In genomic region chr6:52261229-52261628, GRCh38 we compare ENCODE assay signal across 19 cellular contexts. TPM values are rescaled to one million over a fixed set of nuclear protein-coding genes. Genes with fewer than 3 reads are reported as not detected.
DNase-seq lines count a peak whose midpoint lies in the region; ATAC-seq and TF ChIP-seq lines count a peak whose summit lies in the region.
"Had no signal": no experiment of that assay in that cellular context is flagged by ENCODE, and none has a peak within 500 bp of the region (broad histone marks: within the 10 kb centered on the region; RNA-seq: fewer than 3 reads in every experiment).

No MANE protein-coding gene starts in this region.

- DNase-seq in AG08395 (ENCODE audit: low spot score) (peak; percentile 62), GM04504 (ENCODE audit: low read depth) (peak; percentile 71), T1000 (lab: John Stamatoyannopoulos, UW) (peak; percentile 25), fibroblast of villous mesenchyme (ENCODE audit: low read depth) (peak; percentile 72), GM20000 (ENCODE audit: low spot score) (no peak), sigmoid colon (no peak)
- no peak for DNase-seq in activated CD4-positive, alpha-beta T cell treated with anti-CD3 and anti-CD28 coated beads, Interleukin-2, amount 10 ng/mL, durations not matched to agents 7 days and 5 days
- DNase-seq in stimulated activated naive CD8-positive, alpha-beta T cell treated with anti-CD3 and anti-CD28 coated beads, Interleukin-15, Interleukin-2, amounts not matched to agents 100 U/mL and 50 U/mL, for 24 hours: no peak
- DNase-seq: activated effector memory CD4-positive, alpha-beta T cell treated with anti-CD3 and anti-CD28 coated beads, Interleukin-2, amount 50 U/mL, for 16 hours; central memory CD4-positive, alpha-beta T cell; H7; heart left ventricle; left cardiac atrium; NK-92 treated with Interleukin-12 subunit alpha and Interleukin-12 subunit beta, amount 100 ng/mL, for 24 hours; SHP77; stimulated activated CD4-positive, alpha-beta T cell treated with anti-CD3 and anti-CD28 coated beads, Interleukin-1b, Interleukin-23, amount 100 ng/mL, for 48 hours; thyroid gland had no signal

- TF ChIP-seq EP300 in sigmoid colon (IDR thresholded peaks at IDR 0.05): no peak

- WGBS in sigmoid colon, 2 donors: 75 to 82% methylated on average over 6 of the region's 6 CpGs

- TF ChIP-seq POLR2A in sigmoid colon (IDR thresholded peaks at IDR 0.05): no peak

- H3K27ac Mint-ChIP-seq in activated CD4-positive, alpha-beta T cell treated with anti-CD3 and anti-CD28 coated beads, Interleukin-2, amount 10 ng/mL, durations not matched to agents 7 days and 5 days: no peak overlapping the region

- POLR2A ChIA-PET in activated CD4-positive, alpha-beta T cell treated with anti-CD3 and anti-CD28 coated beads, Interleukin-2, amount 10 ng/mL, durations not matched to agents 7 days and 5 days (lab: Charles Lee): no interaction called here

- CTCF ChIA-PET in activated CD4-positive, alpha-beta T cell treated with anti-CD3 and anti-CD28 coated beads, Interleukin-2, amount 10 ng/mL, durations not matched to agents 7 days and 5 days (lab: Charles Lee): interaction anchor here (1.0 to 5.0 kb wide), 4 partner anchors 11 to 98 kb away, joined by 3 to 28 read pairs (median 8); no protein-coding TSS in a partner anchor

- H3K4me3 Mint-ChIP-seq in activated CD4-positive, alpha-beta T cell treated with anti-CD3 and anti-CD28 coated beads, Interleukin-2, amount 10 ng/mL, durations not matched to agents 7 days and 5 days: no peak overlapping the region

- peaks cover 0 to 25% (median 12%) of the 10 kb centered on the region in 4 donors for H3K36me3 ChIP-seq in sigmoid colon

- H3K36me3 Mint-ChIP-seq in activated CD4-positive, alpha-beta T cell treated with anti-CD3 and anti-CD28 coated beads, Interleukin-2, amount 10 ng/mL, durations not matched to agents 7 days and 5 days (ENCODE audit: low read depth): peaks cover 48% of the 10 kb centered on the region

- TF ChIP-seq CTCF in fibroblast of villous mesenchyme (IDR thresholded peaks at IDR 0.05; ENCODE audit: insufficient read depth, low read depth, low read length): no peak
- TF ChIP-seq CTCF in GM20000 (IDR thresholded peaks at IDR 0.05; ENCODE audit: extremely low read depth, missing control alignments): no peak
- no peak for TF ChIP-seq CTCF in sigmoid colon (IDR thresholded peaks at IDR 0.05)

- no peaks in the 10 kb centered on the region for H3K9me3 Mint-ChIP-seq in activated CD4-positive, alpha-beta T cell treated with anti-CD3 and anti-CD28 coated beads, Interleukin-2, amount 10 ng/mL, durations not matched to agents 7 days and 5 days

- ATAC-seq in stimulated activated naive CD8-positive, alpha-beta T cell treated with anti-CD3 and anti-CD28 coated beads, Interleukin-15, Interleukin-2, amounts not matched to agents 100 U/mL and 50 U/mL, for 24 hours: no peak
- ATAC-seq: heart left ventricle, left cardiac atrium had no signal

- intact Hi-C loops in sigmoid colon (cut with DNase I): loop anchor here (5.0 to 10.0 kb wide), 2 partner anchors 196 to 1444 kb away; partner anchors contain the start of gene TFAP2B

- peaks cover 0 to 15% (median 5%) of the 10 kb centered on the region in 4 donors for H3K4me1 ChIP-seq in sigmoid colon
- H3K4me1 ChIP-seq: heart left ventricle, thyroid gland had no signal

- H3K4me3 ChIP-seq in fibroblast of villous mesenchyme (ENCODE audit: low read depth, low read length) (no peak overlapping the region), sigmoid colon (no peak overlapping the region)
- H3K4me3 ChIP-seq: heart left ventricle, thyroid gland had no signal

- no peaks in the 10 kb centered on the region for H3K27me3 Mint-ChIP-seq in activated CD4-positive, alpha-beta T cell treated with anti-CD3 and anti-CD28 coated beads, Interleukin-2, amount 10 ng/mL, durations not matched to agents 7 days and 5 days

- H3K9me3 ChIP-seq in sigmoid colon: no peaks in the 10 kb centered on the region
- H3K9me3 ChIP-seq: heart left ventricle, thyroid gland had no signal

- H3K27me3 ChIP-seq in sigmoid colon: no peaks in the 10 kb centered on the region
- H3K27me3 ChIP-seq: thyroid gland had no signal

- peaks cover 13% of the 10 kb centered on the region for H3K4me1 Mint-ChIP-seq in activated CD4-positive, alpha-beta T cell treated with anti-CD3 and anti-CD28 coated beads, Interleukin-2, amount 10 ng/mL, durations not matched to agents 7 days and 5 days

- H3K27ac ChIP-seq in sigmoid colon: no peak overlapping the region
- H3K27ac ChIP-seq: C4-2B, heart left ventricle, thyroid gland had no signal

RNA-seq across cellular contexts. Expression of gene IL17F, which starts 16.9 kb away (rescaled TPM):
- total RNA-seq in fibroblast of villous mesenchyme (under 0.01 TPM in 1 of 2 replicates, not detected in the other), sigmoid colon (not detected)
- polyA plus RNA-seq in sigmoid colon: under 1 TPM in 1 of 3 donors, not detected in 2; 0.12 TPM
- 1 to 10 TPM; 7.4 to 9.1 TPM for total RNA-seq in activated CD4-positive, alpha-beta T cell treated with anti-CD3 and anti-CD28 coated beads, Interleukin-2, amount 10 ng/mL, durations not matched to agents 7 days and 5 days
- total RNA-seq: H7, heart left ventricle, left cardiac atrium, pulmonary artery endothelial cell, thyroid gland had no signal
- polyA plus RNA-seq: heart left ventricle had no signal

RNA-seq across cellular contexts. Expression of gene MCM3, which starts 23.3 kb away (rescaled TPM):
- total RNA-seq in fibroblast of villous mesenchyme (38.0 and 49.7 TPM in 2 replicates), sigmoid colon (10 to 100 TPM; 31.0 to 36.8 (median 32.8) TPM)
- polyA plus RNA-seq in sigmoid colon: 10 to 100 TPM; 13.2 to 54.7 (median 16.6) TPM
- 100 to 1,000 TPM; 189 to 190 TPM for total RNA-seq in activated CD4-positive, alpha-beta T cell treated with anti-CD3 and anti-CD28 coated beads, Interleukin-2, amount 10 ng/mL, durations not matched to agents 7 days and 5 days

Comparison
In these comparisons a context has a peak if more than half of its experiments do, and no peak if none do; other contexts are left out.
1. DNase-seq: peak in AG08395 (single experiment), GM04504 (single experiment), T1000 (single experiment) and fibroblast of villous mesenchyme (single experiment); none in GM20000 (single experiment), sigmoid colon (single experiment), activated CD4-positive, alpha-beta T cell treated with anti-CD3 and anti-CD28 coated beads, Interleukin-2, amount 10 ng/mL, durations not matched to agents 7 days and 5 days (single experiment) and stimulated activated naive CD8-positive, alpha-beta T cell treated with anti-CD3 and anti-CD28 coated beads, Interleukin-15, Interleukin-2, amounts not matched to agents 100 U/mL and 50 U/mL, for 24 hours (single experiment).